Comparison of ENCODE assay signal across 8 cellular contexts in genomic region chr1:145985502-145986439, GRCh38. TPM values are rescaled to one million over a fixed set of nuclear protein-coding genes. Genes with fewer than 3 reads are reported as not detected.
DNase-seq lines count a peak whose midpoint lies in the region; ATAC-seq, FAIRE-seq and TF ChIP-seq lines count a peak whose summit lies in the region.

No MANE protein-coding gene starts in this region.

- H3K36me3 ChIP-seq in H1 (ENCODE audit: control insufficient read depth in 2 of 4, insufficient read depth in 4 of 4, low read length in 3 of 4) = no peaks in the 10 kb centered on the region
- no peaks in the 10 kb centered on the region for H3K36me3 ChIP-seq in naive thymus-derived CD4-positive, alpha-beta T cell (ENCODE audit: control insufficient read depth in 2 of 3, insufficient read depth in 3 of 3, low read length in 3 of 3)

- peak overlapping the region; percentile 87 for H3K27ac Mint-ChIP-seq in stimulated activated naive CD8-positive, alpha-beta T cell treated with anti-CD3 and anti-CD28 coated beads, Interleukin-15, Interleukin-2, amounts not matched to agents 100 ng/mL and 50 ng/mL, for 24 hours
- H3K27ac Mint-ChIP-seq in naive thymus-derived CD4-positive, alpha-beta T cell = peak overlapping the region in 7 of 9 donors; percentile 60 to 97 (median 79)

- no peak overlapping the region for H3K4ac ChIP-seq in H1 (replicated peaks; ENCODE audit: insufficient read length, low read depth, low read length)

- no peak overlapping the region for H4K91ac ChIP-seq in H1 (replicated peaks; ENCODE audit: insufficient read length, low read length)

- H2BK5ac ChIP-seq in H1 (ENCODE audit: low read depth, low read length) = no peak overlapping the region

- FAIRE-seq in H1 (lab: Jason Lieb, UNC) = no peak

- no peak overlapping the region for H2BK20ac ChIP-seq in H1 (ENCODE audit: low read length)

- no peak overlapping the region for H3K18ac ChIP-seq in H1 (ENCODE audit: extremely low read depth, low read length)

- H3K9me3 ChIP-seq in H1 (ENCODE audit: insufficient read depth in 2 of 2, low read depth in 1 of 2, low read length in 1 of 2) = no peaks in the 10 kb centered on the region
- no peaks in the 10 kb centered on the region for H3K9me3 ChIP-seq in naive thymus-derived CD4-positive, alpha-beta T cell (ENCODE audit: control insufficient read depth in 2 of 3, low read length in 3 of 3)

- peak overlapping the region; percentile 47 for H3K4me3 Mint-ChIP-seq in stimulated activated naive CD8-positive, alpha-beta T cell treated with anti-CD3 and anti-CD28 coated beads, Interleukin-15, Interleukin-2, amounts not matched to agents 100 ng/mL and 50 ng/mL, for 24 hours
- peak overlapping the region in 9 of 10 donors; percentile 51 to 74 (median 62) for H3K4me3 Mint-ChIP-seq in naive thymus-derived CD4-positive, alpha-beta T cell

- no peak overlapping the region for H4K8ac ChIP-seq in H1 (ENCODE audit: extremely low read depth, insufficient read depth, low read length)

- no peaks in the 10 kb centered on the region for H3K23me2 ChIP-seq in H1 (ENCODE audit: low read depth, low read length)

- no peak for TF ChIP-seq POLR2A in H1 (IDR thresholded peaks at IDR 0.05; ENCODE audit: control extremely low read depth in 1 of 2, low read depth in 2 of 2, low read length in 2 of 2)

- H2AFZ ChIP-seq in H1 (ENCODE audit: low read length) = peak overlapping the region; percentile 89

- H2AK5ac ChIP-seq in H1 (ENCODE audit: low read depth, low read length) = no peak overlapping the region

- H4K5ac ChIP-seq in H1 (ENCODE audit: insufficient read length, low read depth, low read length) = no peak overlapping the region

- CTCF ChIA-PET in H1 (lab: Charles Lee; ENCODE audit: partially characterized antibody) = interaction anchor here (0.7 to 12.6 kb wide), 5 partner anchors 7 to 102 kb away, joined by 3 to 93 read pairs (median 5); no protein-coding TSS in a partner anchor
- CTCF ChIA-PET in naive thymus-derived CD4-positive, alpha-beta T cell (lab: Charles Lee) = interaction anchor here (0.9 to 1.2 kb wide), 2 partner anchors 8 to 11 kb away, joined by 3 to 4 read pairs; partner anchors contain the start of gene TXNIP

- peaks cover 0 to 6% (median 3%) of the 10 kb centered on the region in 4 experiments; a peak in 6 of 7 replicates for H3K4me1 ChIP-seq in H1 (replicated peaks in 1 of 4; ENCODE audit: control insufficient read depth in 3 of 4, insufficient read depth in 4 of 4, low read length in 3 of 4)
- H3K4me1 ChIP-seq in naive thymus-derived CD4-positive, alpha-beta T cell (ENCODE audit: control insufficient read depth in 2 of 2, insufficient read depth in 2 of 2, low read length in 2 of 2) = peaks cover 45 to 73% of the 10 kb centered on the region in 2 donors

- ATAC-seq in stimulated activated naive CD8-positive, alpha-beta T cell treated with anti-CD3 and anti-CD28 coated beads, Interleukin-15, Interleukin-2, amounts not matched to agents 100 U/mL and 50 U/mL, for 24 hours = no peak
- peak; percentile 58 for ATAC-seq in naive thymus-derived CD4-positive, alpha-beta T cell

- H3K36me3 Mint-ChIP-seq in stimulated activated naive CD8-positive, alpha-beta T cell treated with anti-CD3 and anti-CD28 coated beads, Interleukin-15, Interleukin-2, amounts not matched to agents 100 ng/mL and 50 ng/mL, for 24 hours (ENCODE audit: low read depth) = no peaks in the 10 kb centered on the region
- peaks cover 0 to 4% (median 0%) of the 10 kb centered on the region in 5 donors for H3K36me3 Mint-ChIP-seq in naive thymus-derived CD4-positive, alpha-beta T cell

- 86% methylated on average over 15 of the region's 15 CpGs; no CpG with 5 or more reads in 1 of the 2 experiments for WGBS in H1 (ENCODE audit: extremely low coverage in 1 of 2, insufficient coverage in 1 of 2, insufficient read length in 1 of 2, insufficient replicate concordance in 2 of 2, low coverage in 1 of 2, low lambda C conversion rate in 2 of 2, missing lambda C conversion rate in 1 of 2), 2 experiments

- TF ChIP-seq CTCF in H1 (IDR thresholded peaks at IDR 0.05; ENCODE audit: control extremely low read depth in 1 of 3, insufficient read depth in 1 of 3, low read depth in 1 of 3, low read length in 3 of 3) = no peak
- TF ChIP-seq CTCF in GM20000 (IDR thresholded peaks at IDR 0.05; ENCODE audit: extremely low read depth, missing control alignments) = no peak

- intact Hi-C loops in naive thymus-derived CD4-positive, alpha-beta T cell (cut with micrococcal nuclease) = no loop called here

- H3K9ac ChIP-seq in H1 (replicated peaks in 1 of 4; ENCODE audit: extremely low read depth in 1 of 4, low read depth in 3 of 4, low read length in 3 of 4) = no peak overlapping the region

- no peak for DNase-seq in stimulated activated naive CD8-positive, alpha-beta T cell treated with anti-CD3 and anti-CD28 coated beads, Interleukin-15, Interleukin-2, amounts not matched to agents 100 U/mL and 50 U/mL, for 24 hours
- DNase-seq in SIG-M5 (lab: John Stamatoyannopoulos, UW) = peak; percentile 62
- no peak for DNase-seq in H1 (ENCODE audit: low read depth in 1 of 2, low spot score in 2 of 2)
- no peak for DNase-seq in naive thymus-derived CD4-positive, alpha-beta T cell
- no peak for DNase-seq in stimulated activated CD4-positive, alpha-beta T cell treated with anti-CD3 and anti-CD28 coated beads, Interleukin-4, amount 100 ng/mL, for 4 hours
- no peak for DNase-seq in GM20000 (ENCODE audit: low spot score)
- DNase-seq in NAMALWA (ENCODE audit: low spot score) = no peak

- 0 out of 2 replicates have a peak overlapping the region, but pooled peaks have one; percentile 72 for H2BK12ac ChIP-seq in H1 (ENCODE audit: low read depth, low read length)

- no peak overlapping the region for H3K4me2 ChIP-seq in H1 (ENCODE audit: insufficient read depth in 1 of 2, low read depth in 2 of 2, low read length in 2 of 2)

- H3K56ac ChIP-seq in H1 (replicated peaks; ENCODE audit: insufficient read length, low read depth, low read length) = no peak overlapping the region

- POLR2A ChIA-PET in H1 (lab: Charles Lee; ENCODE audit: partially characterized antibody) = interaction anchor here (0.6 to 13.7 kb wide), 3 partner anchors 7 to 59 kb away, joined by 3 to 218 read pairs (median 6); partner anchors contain the start of genes RBM8A and TXNIP
- POLR2A ChIA-PET in naive thymus-derived CD4-positive, alpha-beta T cell (lab: Charles Lee) = interaction anchor here (0.6 to 24.3 kb wide), 3 partner anchors 14 to 20 kb away, joined by 3 to 1779 read pairs (median 6); partner anchors contain the start of genes HJV and TXNIP

- no peaks in the 10 kb centered on the region for H3K79me2 ChIP-seq in H1 (ENCODE audit: control insufficient read depth in 1 of 2, insufficient read depth in 2 of 2, low read length in 2 of 2)

- no peaks in the 10 kb centered on the region for H3K79me1 ChIP-seq in H1 (ENCODE audit: low read depth, low read length)

- no peak overlapping the region for H2BK15ac ChIP-seq in H1 (ENCODE audit: low read length)

- H3K4me1 Mint-ChIP-seq in stimulated activated naive CD8-positive, alpha-beta T cell treated with anti-CD3 and anti-CD28 coated beads, Interleukin-15, Interleukin-2, amounts not matched to agents 100 ng/mL and 50 ng/mL, for 24 hours (ENCODE audit: low read depth) = peaks cover 23% of the 10 kb centered on the region
- H3K4me1 Mint-ChIP-seq in naive thymus-derived CD4-positive, alpha-beta T cell = peaks cover 33 to 71% (median 48%) of the 10 kb centered on the region in 7 donors

- H3K27ac ChIP-seq in H1 (ENCODE audit: low read depth, low read length) = no peak overlapping the region
- H3K27ac ChIP-seq in naive thymus-derived CD4-positive, alpha-beta T cell (ENCODE audit: low read depth, low read length) = peak overlapping the region; percentile 40

- H3K23ac ChIP-seq in H1 (ENCODE audit: insufficient read length) = no peak overlapping the region

- H3K27me3 ChIP-seq in H1 (replicated peaks in 1 of 4; ENCODE audit: control insufficient read depth in 3 of 4, extremely low read depth in 1 of 4, insufficient read depth in 3 of 4, low read length in 3 of 4) = no peaks in the 10 kb centered on the region
- no peaks in the 10 kb centered on the region for H3K27me3 ChIP-seq in naive thymus-derived CD4-positive, alpha-beta T cell (ENCODE audit: control insufficient read depth in 2 of 2, insufficient read depth in 2 of 2, low read length in 2 of 2)

- H2BK120ac ChIP-seq in H1 (replicated peaks; ENCODE audit: low read depth, low read length) = no peak overlapping the region

- no peaks in the 10 kb centered on the region for H3K27me3 Mint-ChIP-seq in stimulated activated naive CD8-positive, alpha-beta T cell treated with anti-CD3 and anti-CD28 coated beads, Interleukin-15, Interleukin-2, amounts not matched to agents 100 ng/mL and 50 ng/mL, for 24 hours
- no peaks in the 10 kb centered on the region for H3K27me3 Mint-ChIP-seq in naive thymus-derived CD4-positive, alpha-beta T cell

- no peak overlapping the region for H3K4me3 ChIP-seq in H1 (ENCODE audit: extremely low read depth in 1 of 4, insufficient read depth in 2 of 4, low read depth in 3 of 4, low read length in 4 of 4)
- H3K4me3 ChIP-seq in naive thymus-derived CD4-positive, alpha-beta T cell (ENCODE audit: low read length) = no peak overlapping the region

- no peaks in the 10 kb centered on the region for H4K20me1 ChIP-seq in H1 (replicated peaks in 1 of 2; ENCODE audit: control insufficient read depth in 1 of 2, insufficient read depth in 2 of 2, low read length in 2 of 2)

- no peak for TF ChIP-seq EP300 in H1 (IDR thresholded peaks at IDR 0.05; ENCODE audit: borderline replicate concordance in 1 of 2, low read depth in 2 of 2, low read length in 2 of 2)

- no peak for TF ChIP-seq RAD21 in H1 (IDR thresholded peaks at IDR 0.05 in 1 of 2, conservative IDR thresholded peaks at IDR 0.05 in 1 of 2; ENCODE audit: low read depth in 2 of 2, low read length in 2 of 2)

- H3K9me3 Mint-ChIP-seq in stimulated activated naive CD8-positive, alpha-beta T cell treated with anti-CD3 and anti-CD28 coated beads, Interleukin-15, Interleukin-2, amounts not matched to agents 100 ng/mL and 50 ng/mL, for 24 hours = no peaks in the 10 kb centered on the region
- peaks cover 0 to 4% (median 0%) of the 10 kb centered on the region in 11 donors for H3K9me3 Mint-ChIP-seq in naive thymus-derived CD4-positive, alpha-beta T cell

- no peak overlapping the region for H3K14ac ChIP-seq in H1 (ENCODE audit: insufficient read length)

RNA-seq across cellular contexts. Expression of gene TXNIP, which starts 10.6 kb away (rescaled TPM):
- total RNA-seq in H1 (2021; fragmentation: NEBNext Ultra II Directional; extraction: Animal tissue kit (Norgen Biotek cat#: 25700)) = 10.3 and 12.3 TPM in 2 replicates
- 33.4 and 56.8 TPM in 2 replicates for polyA plus RNA-seq in H1 (2011; rRNA removed)
- polyA plus RNA-seq in H1 (2011; cell fraction: cytosol; rRNA removed) = 50.4 TPM
- 73.4 TPM for polyA plus RNA-seq in H1 (2011; cell fraction: nucleus; rRNA removed)
- polyA plus RNA-seq in H1 (2012, experiment 1 of 2) = 14.6 to 27.3 TPM (median 22.1 TPM) in 4 replicates
- polyA plus RNA-seq in H1 (2012, experiment 2 of 2) = 4.6 TPM
- 9.4 TPM for polyA plus RNA-seq in H1 (2013, experiment 1 of 2)
- polyA plus RNA-seq in H1 (2013, experiment 2 of 2) = 8.5 TPM
- 91.1 and 129 TPM in 2 replicates for polyA minus RNA-seq in H1 (2011; rRNA and poly(A)+ RNA removed)
- 56.7 TPM for polyA minus RNA-seq in H1 (2011; cell fraction: cytosol; rRNA and poly(A)+ RNA removed)
- 171 TPM for polyA minus RNA-seq in H1 (2011; cell fraction: nucleus; rRNA and poly(A)+ RNA removed)
- total RNA-seq in naive thymus-derived CD4-positive, alpha-beta T cell = 1,000 to 10,000 TPM in 1 of 5 experiments, 100 to 1,000 TPM in 4; 498 to 1,101 (median 659) TPM
- polyA plus RNA-seq in naive thymus-derived CD4-positive, alpha-beta T cell = 1,000 to 10,000 TPM; 3,808 to 5,430 TPM

RNA-seq across cellular contexts. Expression of gene POLR3GL, which starts 21.3 kb away (rescaled TPM):
- 2.3 and 3.1 TPM in 2 replicates for total RNA-seq in H1 (2021; fragmentation: NEBNext Ultra II Directional; extraction: Animal tissue kit (Norgen Biotek cat#: 25700))
- polyA plus RNA-seq in H1 (2011; rRNA removed) = 3.5 and 3.9 TPM in 2 replicates
- polyA plus RNA-seq in H1 (2011; cell fraction: cytosol; rRNA removed) = 5.2 TPM
- 3.2 TPM for polyA plus RNA-seq in H1 (2011; cell fraction: nucleus; rRNA removed)
- 4.7 to 7.1 TPM (median 5.3 TPM) in 4 replicates for polyA plus RNA-seq in H1 (2012, experiment 1 of 2)
- polyA plus RNA-seq in H1 (2012, experiment 2 of 2) = 1.7 TPM
- 4.5 TPM for polyA plus RNA-seq in H1 (2013, experiment 1 of 2)
- 4.8 TPM for polyA plus RNA-seq in H1 (2013, experiment 2 of 2)
- polyA minus RNA-seq in H1 (2011; rRNA and poly(A)+ RNA removed) = 1.5 and 1.6 TPM in 2 replicates
- polyA minus RNA-seq in H1 (2011; cell fraction: cytosol; rRNA and poly(A)+ RNA removed) = 1.5 TPM
- 2.0 TPM for polyA minus RNA-seq in H1 (2011; cell fraction: nucleus; rRNA and poly(A)+ RNA removed)
- 10 to 100 TPM; 20.7 to 37.5 (median 25.5) TPM for total RNA-seq in naive thymus-derived CD4-positive, alpha-beta T cell
- 100 to 1,000 TPM in 1 of 2 donors, 10 to 100 TPM in 1; 99.6 to 113 TPM for polyA plus RNA-seq in naive thymus-derived CD4-positive, alpha-beta T cell

RNA-seq across cellular contexts. Expression of gene ANKRD34A, which starts 21.4 kb away (rescaled TPM):
- 0.20 and 0.46 TPM in 2 replicates for total RNA-seq in H1 (2021; fragmentation: NEBNext Ultra II Directional; extraction: Animal tissue kit (Norgen Biotek cat#: 25700))
- 0.15 and 0.19 TPM in 2 replicates for polyA plus RNA-seq in H1 (2011; rRNA removed)
- polyA plus RNA-seq in H1 (2011; cell fraction: cytosol; rRNA removed) = 0.10 TPM
- 0.33 TPM for polyA plus RNA-seq in H1 (2011; cell fraction: nucleus; rRNA removed)
- polyA plus RNA-seq in H1 (2012, experiment 1 of 2) = 0.18 to 0.33 TPM (median 0.26 TPM) in 4 replicates
- polyA plus RNA-seq in H1 (2012, experiment 2 of 2) = 0.22 TPM
- 0.08 TPM for polyA plus RNA-seq in H1 (2013, experiment 1 of 2)
- polyA plus RNA-seq in H1 (2013, experiment 2 of 2) = 0.13 TPM
- 0.07 and 0.47 TPM in 2 replicates for polyA minus RNA-seq in H1 (2011; rRNA and poly(A)+ RNA removed)
- not detected for polyA minus RNA-seq in H1 (2011; cell fraction: cytosol; rRNA and poly(A)+ RNA removed)
- 0.70 TPM for polyA minus RNA-seq in H1 (2011; cell fraction: nucleus; rRNA and poly(A)+ RNA removed)
- 1 to 10 TPM in 3 of 5 experiments, under 1 TPM in 2; 0.54 to 1.5 (median 1.2) TPM for total RNA-seq in naive thymus-derived CD4-positive, alpha-beta T cell
- polyA plus RNA-seq in naive thymus-derived CD4-positive, alpha-beta T cell = under 1 TPM; 0.11 to 0.22 TPM

RNA-seq across cellular contexts. Expression of gene LIX1L, which starts 28.0 kb away (rescaled TPM):
- 2.9 and 3.0 TPM in 2 replicates for total RNA-seq in H1 (2021; fragmentation: NEBNext Ultra II Directional; extraction: Animal tissue kit (Norgen Biotek cat#: 25700))
- 3.7 and 3.8 TPM in 2 replicates for polyA plus RNA-seq in H1 (2011; rRNA removed)
- 2.9 TPM for polyA plus RNA-seq in H1 (2011; cell fraction: cytosol; rRNA removed)
- 0.67 TPM for polyA plus RNA-seq in H1 (2011; cell fraction: nucleus; rRNA removed)
- 1.1 to 2.2 TPM (median 1.2 TPM) in 4 replicates for polyA plus RNA-seq in H1 (2012, experiment 1 of 2)
- polyA plus RNA-seq in H1 (2012, experiment 2 of 2) = 1.7 TPM
- polyA plus RNA-seq in H1 (2013, experiment 1 of 2) = 1.9 TPM
- polyA plus RNA-seq in H1 (2013, experiment 2 of 2) = 2.0 TPM
- 2.7 TPM in 2 replicates for polyA minus RNA-seq in H1 (2011; rRNA and poly(A)+ RNA removed)
- 1.7 TPM for polyA minus RNA-seq in H1 (2011; cell fraction: cytosol; rRNA and poly(A)+ RNA removed)
- 1.3 TPM for polyA minus RNA-seq in H1 (2011; cell fraction: nucleus; rRNA and poly(A)+ RNA removed)
- total RNA-seq in naive thymus-derived CD4-positive, alpha-beta T cell = 10 to 100 TPM; 31.6 to 59.2 (median 47.6) TPM
- polyA plus RNA-seq in naive thymus-derived CD4-positive, alpha-beta T cell = 10 to 100 TPM; 29.3 to 32.1 TPM

RNA-seq across cellular contexts. Expression of gene HJV, which starts 35.8 kb away (rescaled TPM):
- total RNA-seq in H1 (2021; fragmentation: NEBNext Ultra II Directional; extraction: Animal tissue kit (Norgen Biotek cat#: 25700)) = 0.32 and 0.46 TPM in 2 replicates
- polyA plus RNA-seq in H1 (2011; rRNA removed) = 0.42 and 0.70 TPM in 2 replicates
- polyA plus RNA-seq in H1 (2011; cell fraction: cytosol; rRNA removed) = 0.58 TPM
- 0.37 TPM for polyA plus RNA-seq in H1 (2011; cell fraction: nucleus; rRNA removed)
- polyA plus RNA-seq in H1 (2012, experiment 1 of 2) = 0.15 to 0.51 TPM (median 0.34 TPM) in 4 replicates
- 0.14 TPM for polyA plus RNA-seq in H1 (2012, experiment 2 of 2)
- 0.20 TPM for polyA plus RNA-seq in H1 (2013, experiment 1 of 2)
- 0.18 TPM for polyA plus RNA-seq in H1 (2013, experiment 2 of 2)
- polyA minus RNA-seq in H1 (2011; rRNA and poly(A)+ RNA removed) = 0.47 and 0.63 TPM in 2 replicates
- polyA minus RNA-seq in H1 (2011; cell fraction: cytosol; rRNA and poly(A)+ RNA removed) = not detected
- polyA minus RNA-seq in H1 (2011; cell fraction: nucleus; rRNA and poly(A)+ RNA removed) = not detected
- not detected for total RNA-seq in naive thymus-derived CD4-positive, alpha-beta T cell
- not detected for polyA plus RNA-seq in naive thymus-derived CD4-positive, alpha-beta T cell

Comparison
In these comparisons a context has a peak if more than half of its experiments do, and no peak if none do; other contexts are left out.
1. RNA of gene TXNIP, which starts 10.6 kb away (total RNA-seq): 498 to 1,101 TPM in naive thymus-derived CD4-positive, alpha-beta T cell; 10.3 to 12.3 TPM in H1; every median in the first group is over 10 times any median in the second.